In the genomic region with DNA sequence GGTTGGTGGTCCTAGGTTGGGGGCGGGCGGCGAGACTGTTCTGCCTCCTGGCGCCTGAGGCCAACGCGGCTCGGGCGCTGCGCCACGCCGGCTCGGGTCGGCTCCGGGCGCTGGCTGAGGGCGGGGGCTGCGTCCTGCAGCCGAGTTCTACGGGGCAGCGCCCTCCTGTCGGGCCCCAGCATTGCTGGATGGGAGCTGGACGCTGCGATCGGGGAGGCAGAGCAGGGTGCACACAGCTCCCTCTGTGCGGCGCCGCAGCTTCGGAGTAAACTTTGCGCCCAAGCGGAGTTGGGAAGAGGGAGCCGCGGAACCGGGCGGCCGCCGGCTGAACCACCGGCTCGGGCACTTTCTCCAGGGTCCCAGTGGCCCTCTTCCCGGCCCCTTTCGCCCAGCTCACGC, we compare ENCODE assay signal across 8 cellular contexts. TPM values are rescaled to one million over a fixed set of nuclear protein-coding genes. Genes with fewer than 3 reads are reported as not detected.
DNase-seq lines count a peak whose midpoint lies in the region; ATAC-seq, FAIRE-seq and TF ChIP-seq lines count a peak whose summit lies in the region.

No MANE protein-coding gene starts in this region.

- peak; percentile 85 for DNase-seq in DMS 273 (lab: John Stamatoyannopoulos, UW; ENCODE audit: unreplicated experiment)
- DNase-seq in NCI-H69 (lab: John Stamatoyannopoulos, UW): peak; percentile 75
- peak; percentile 39 for DNase-seq in fibroblast of pulmonary artery (ENCODE audit: low read depth)
- DNase-seq in pancreas: peak in 1 of 6 donors; percentile 71
- no peak for DNase-seq in NCI-H345 treated with DMSO at 0.1 percent for 48 hours (lab: John Stamatoyannopoulos, UW; ENCODE audit: unreplicated experiment)
- no peak for DNase-seq in stimulated activated CD4-positive, alpha-beta T cell treated with anti-CD3 and anti-CD28 coated beads, Interleukin-12 subunit alpha, Interleukin-12 subunit beta, amount 100 ng/mL, for 4 hours

- ATAC-seq in pancreas (peak; percentile 40 to 62 (median 51)), GM18519 (IDR thresholded peaks at IDR 0.05; ENCODE audit: low FRiP score, unreplicated experiment) (no peak), GM19455 (IDR thresholded peaks at IDR 0.05; ENCODE audit: unreplicated experiment) (no peak)

- no peaks in the 10 kb centered on the region for H3K36me3 ChIP-seq in pancreas

- peaks cover 6 to 56% (median 15%) of the 10 kb centered on the region in 4 donors for H3K27me3 ChIP-seq in pancreas

- WGBS in pancreas, 2 donors: 1% methylated on average over 33 to 41 of the region's 41 CpGs

- H3K9me3 ChIP-seq in pancreas: no peaks in the 10 kb centered on the region

- intact Hi-C loops in pancreas (cut with DNase I): no loop called here

- H3K4me3 ChIP-seq in fibroblast of pulmonary artery (replicated peaks; ENCODE audit: low read depth, low read length): peak overlapping the region; percentile 51
- peak overlapping the region; percentile 33 to 55 (median 40) for H3K4me3 ChIP-seq in pancreas

- TF ChIP-seq CTCF in fibroblast of pulmonary artery (IDR thresholded peaks at IDR 0.05; ENCODE audit: low read length, missing control alignments) (no peak), pancreas (IDR thresholded peaks at IDR 0.05) (no peak)

- peaks cover 0 to 13% (median 0%) of the 10 kb centered on the region in 3 donors for H3K4me1 ChIP-seq in pancreas

- FAIRE-seq in pancreas (lab: Jason Lieb, UNC): no peak

- no peak overlapping the region for H3K27ac ChIP-seq in pancreas

RNA-seq across cellular contexts. Expression of gene PRDM6, which starts 0.5 kb away (rescaled TPM):
- total RNA-seq in pancreas: under 1 TPM; 0.16 to 0.88 (median 0.49) TPM
- polyA plus RNA-seq in pancreas: under 1 TPM; 0.52 to 0.65 TPM

RNA-seq across cellular contexts. Expression of gene PPIC, which starts 53.0 kb away (rescaled TPM):
- 10 to 100 TPM; 11.9 to 26.4 (median 14.2) TPM for total RNA-seq in pancreas
- 10 to 100 TPM; 12.5 to 13.0 TPM for polyA plus RNA-seq in pancreas

Comparison
In these comparisons a context has a peak if more than half of its experiments do, and no peak if none do; other contexts are left out.
1. DNase-seq: peak in DMS 273 (single experiment), NCI-H69 (single experiment) and fibroblast of pulmonary artery (single experiment); none in NCI-H345 treated with DMSO at 0.1 percent for 48 hours (single experiment) and stimulated activated CD4-positive, alpha-beta T cell treated with anti-CD3 and anti-CD28 coated beads, Interleukin-12 subunit alpha, Interleukin-12 subunit beta, amount 100 ng/mL, for 4 hours (single experiment).
2. ATAC-seq: peak in pancreas (4 of 4); none in GM18519 (single experiment) and GM19455 (single experiment).